14 cellular contexts compared by ENCODE assay signal in the genomic region with DNA sequence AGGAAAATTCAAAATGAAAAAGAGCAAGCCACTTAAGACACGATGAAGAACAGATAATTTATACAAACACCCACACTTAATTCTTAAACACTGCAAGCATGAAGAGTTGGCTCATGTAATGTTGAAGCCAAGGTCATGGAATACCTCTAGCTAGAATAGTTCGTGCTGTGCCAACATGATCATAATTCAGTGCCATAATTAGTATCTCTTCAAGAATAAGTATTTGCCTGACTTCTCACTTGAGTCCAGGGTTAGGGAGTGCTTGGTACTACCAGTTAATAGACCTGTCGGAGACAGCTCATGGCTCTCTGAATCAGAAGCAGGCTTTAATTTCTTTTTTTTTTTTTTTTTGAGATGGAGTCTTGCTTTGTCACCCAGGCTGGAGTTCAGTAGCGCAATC.
DNase-seq lines count a peak whose midpoint lies in the region; ATAC-seq and TF ChIP-seq lines count a peak whose summit lies in the region.
"Had no signal": no experiment of that assay in that cellular context is flagged by ENCODE, and none has a peak within 500 bp of the region (broad histone marks: within the 10 kb centered on the region; RNA-seq: fewer than 3 reads in every experiment).

No MANE protein-coding gene starts in this region.

- ATAC-seq in Right ventricle myocardium superior (ENCODE audit: poor library complexity), result peak; percentile 60
- ATAC-seq in right cardiac atrium, result no peak
- ATAC-seq in WTC11, result no peak
- ATAC-seq: CD8-positive, alpha-beta T cell had no signal

- no peak overlapping the region for H3K4me3 Mint-ChIP-seq in WTC11
- H3K4me3 Mint-ChIP-seq: B cell; CD8-positive, alpha-beta T cell had no signal

- H3K36me3 Mint-ChIP-seq in WTC11, result no peaks in the 10 kb centered on the region
- H3K36me3 Mint-ChIP-seq: CD8-positive, alpha-beta T cell had no signal

- no peaks in the 10 kb centered on the region for H3K36me3 ChIP-seq in ascending aorta
- H3K36me3 ChIP-seq: BLaER1 treated with 17β-estradiol and CSF1 and Interleukin-3, amounts not matched to agents 10 nM and 100 nM; HAP-1 had no signal

- TF ChIP-seq CTCF in WTC11 (IDR thresholded peaks at IDR 0.05), result no peak
- no peak for TF ChIP-seq CTCF in ascending aorta (IDR thresholded peaks at IDR 0.05)

- H3K27me3 ChIP-seq in right cardiac atrium (ENCODE audit: control insufficient read depth, insufficient read depth) (peaks cover 2% of the 10 kb centered on the region), ascending aorta (no peaks in the 10 kb centered on the region)
- H3K27me3 ChIP-seq: BLaER1 treated with 17β-estradiol and CSF1 and Interleukin-3, amounts not matched to agents 10 nM and 100 nM had no signal

- POLR2A ChIA-PET in WTC11 (lab: Charles Lee), result interaction anchor here (0.7 kb wide), 1 partner anchor 1181 kb away, joined by 4 read pairs; no protein-coding TSS in a partner anchor

- H3K27ac Mint-ChIP-seq in WTC11, result no peak overlapping the region
- H3K27ac Mint-ChIP-seq: B cell; CD8-positive, alpha-beta T cell had no signal

- H3K27me3 Mint-ChIP-seq in WTC11 (ENCODE audit: low read depth), result peaks cover 4% of the 10 kb centered on the region; the same call in 1 of the 2 replicates

- H3K4me1 Mint-ChIP-seq in WTC11, result peaks cover 12% of the 10 kb centered on the region
- H3K4me1 Mint-ChIP-seq: B cell had no signal

- H3K4me3 ChIP-seq in right cardiac atrium (ENCODE audit: low read length) (no peak overlapping the region), ascending aorta (no peak overlapping the region)
- H3K4me3 ChIP-seq: BLaER1 treated with 17β-estradiol and CSF1 and Interleukin-3, amounts not matched to agents 10 nM and 100 nM; GM23248; HAP-1 had no signal

- H3K27ac ChIP-seq in right cardiac atrium (ENCODE audit: low read length) (no peak overlapping the region), ascending aorta (no peak overlapping the region)
- H3K27ac ChIP-seq: BLaER1 treated with 17β-estradiol and CSF1 and Interleukin-3, amounts not matched to agents 10 nM and 100 nM; GM23248 had no signal

- H3K9me3 ChIP-seq in right cardiac atrium (ENCODE audit: control insufficient read depth, low read length) (no peaks in the 10 kb centered on the region), ascending aorta (no peaks in the 10 kb centered on the region)
- H3K9me3 ChIP-seq: BLaER1 treated with 17β-estradiol and CSF1 and Interleukin-3, amounts not matched to agents 10 nM and 100 nM; HAP-1 had no signal

- intact Hi-C loops in Right ventricle myocardium superior (cut with DNase I) (no loop called here), right cardiac atrium (cut with DNase I) (no loop called here), ascending aorta (cut with DNase I) (no loop called here)

- no peaks in the 10 kb centered on the region for H3K9me3 Mint-ChIP-seq in WTC11
- H3K9me3 Mint-ChIP-seq: CD8-positive, alpha-beta T cell had no signal

- H3K4me1 ChIP-seq in right cardiac atrium (ENCODE audit: control insufficient read depth, insufficient read depth, low read length), result no peaks in the 10 kb centered on the region
- H3K4me1 ChIP-seq in ascending aorta, result no peaks in the 10 kb centered on the region
- H3K4me1 ChIP-seq: BLaER1 treated with 17β-estradiol and CSF1 and Interleukin-3, amounts not matched to agents 10 nM and 100 nM; HAP-1 had no signal

- CTCF ChIA-PET in WTC11 (lab: Charles Lee), result interaction anchor here (0.7 kb wide), 1 partner anchor 13 kb away, joined by 3 read pairs; no protein-coding TSS in a partner anchor

- 63% methylated on average over 4 of the region's 4 CpGs for WGBS in right cardiac atrium

- DNase-seq in Right ventricle myocardium superior (no peak), right cardiac atrium (no peak), DMS79 treated with DMSO at 0.1 percent for 48 hours (lab: John Stamatoyannopoulos, UW) (peak; percentile 46), NCI-H2227 treated with DMSO at 0.1 percent for 48 hours (lab: John Stamatoyannopoulos, UW) (peak; percentile 14), UCSD-AML1 (lab: John Stamatoyannopoulos, UW; ENCODE audit: unreplicated experiment) (no peak), WTC11 (ENCODE audit: low spot score) (no peak), ascending aorta (ENCODE audit: low spot score in 2 of 2) (no peak)
- DNase-seq: 8988T; Calu3; CD8-positive, alpha-beta T cell; GM23248 had no signal

TF ChIP-seq in WTC11, 78 proteins besides CTCF, POLR2A, EP300 and RAD21 (continues in another document):
- TF ChIP-seq, protein P1, sequence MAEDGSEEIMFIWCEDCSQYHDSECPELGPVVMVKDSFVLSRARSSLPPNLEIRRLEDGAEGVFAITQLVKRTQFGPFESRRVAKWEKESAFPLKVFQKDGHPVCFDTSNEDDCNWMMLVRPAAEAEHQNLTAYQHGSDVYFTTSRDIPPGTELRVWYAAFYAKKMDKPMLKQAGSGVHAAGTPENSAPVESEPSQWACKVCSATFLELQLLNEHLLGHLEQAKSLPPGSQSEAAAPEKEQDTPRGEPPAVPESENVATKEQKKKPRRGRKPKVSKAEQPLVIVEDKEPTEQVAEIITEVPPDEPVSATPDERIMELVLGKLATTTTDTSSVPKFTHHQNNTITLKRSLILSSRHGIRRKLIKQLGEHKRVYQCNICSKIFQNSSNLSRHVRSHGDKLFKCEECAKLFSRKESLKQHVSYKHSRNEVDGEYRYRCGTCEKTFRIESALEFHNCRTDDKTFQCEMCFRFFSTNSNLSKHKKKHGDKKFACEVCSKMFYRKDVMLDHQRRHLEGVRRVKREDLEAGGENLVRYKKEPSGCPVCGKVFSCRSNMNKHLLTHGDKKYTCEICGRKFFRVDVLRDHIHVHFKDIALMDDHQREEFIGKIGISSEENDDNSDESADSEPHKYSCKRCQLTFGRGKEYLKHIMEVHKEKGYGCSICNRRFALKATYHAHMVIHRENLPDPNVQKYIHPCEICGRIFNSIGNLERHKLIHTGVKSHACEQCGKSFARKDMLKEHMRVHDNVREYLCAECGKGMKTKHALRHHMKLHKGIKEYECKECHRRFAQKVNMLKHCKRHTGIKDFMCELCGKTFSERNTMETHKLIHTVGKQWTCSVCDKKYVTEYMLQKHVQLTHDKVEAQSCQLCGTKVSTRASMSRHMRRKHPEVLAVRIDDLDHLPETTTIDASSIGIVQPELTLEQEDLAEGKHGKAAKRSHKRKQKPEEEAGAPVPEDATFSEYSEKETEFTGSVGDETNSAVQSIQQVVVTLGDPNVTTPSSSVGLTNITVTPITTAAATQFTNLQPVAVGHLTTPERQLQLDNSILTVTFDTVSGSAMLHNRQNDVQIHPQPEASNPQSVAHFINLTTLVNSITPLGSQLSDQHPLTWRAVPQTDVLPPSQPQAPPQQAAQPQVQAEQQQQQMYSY (CRISPR knock-in tag; IDR thresholded peaks at IDR 0.05), result no peak
- TF ChIP-seq ZNF138 (CRISPR knock-in tag; conservative IDR thresholded peaks at IDR 0.05), result no peak
- TF ChIP-seq E2F1 (CRISPR knock-in tag; IDR thresholded peaks at IDR 0.05), result no peak
- TF ChIP-seq, protein P2, sequence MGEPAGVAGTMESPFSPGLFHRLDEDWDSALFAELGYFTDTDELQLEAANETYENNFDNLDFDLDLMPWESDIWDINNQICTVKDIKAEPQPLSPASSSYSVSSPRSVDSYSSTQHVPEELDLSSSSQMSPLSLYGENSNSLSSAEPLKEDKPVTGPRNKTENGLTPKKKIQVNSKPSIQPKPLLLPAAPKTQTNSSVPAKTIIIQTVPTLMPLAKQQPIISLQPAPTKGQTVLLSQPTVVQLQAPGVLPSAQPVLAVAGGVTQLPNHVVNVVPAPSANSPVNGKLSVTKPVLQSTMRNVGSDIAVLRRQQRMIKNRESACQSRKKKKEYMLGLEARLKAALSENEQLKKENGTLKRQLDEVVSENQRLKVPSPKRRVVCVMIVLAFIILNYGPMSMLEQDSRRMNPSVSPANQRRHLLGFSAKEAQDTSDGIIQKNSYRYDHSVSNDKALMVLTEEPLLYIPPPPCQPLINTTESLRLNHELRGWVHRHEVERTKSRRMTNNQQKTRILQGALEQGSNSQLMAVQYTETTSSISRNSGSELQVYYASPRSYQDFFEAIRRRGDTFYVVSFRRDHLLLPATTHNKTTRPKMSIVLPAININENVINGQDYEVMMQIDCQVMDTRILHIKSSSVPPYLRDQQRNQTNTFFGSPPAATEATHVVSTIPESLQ (CRISPR knock-in tag; IDR thresholded peaks at IDR 0.05), result no peak
- TF ChIP-seq, protein P3, sequence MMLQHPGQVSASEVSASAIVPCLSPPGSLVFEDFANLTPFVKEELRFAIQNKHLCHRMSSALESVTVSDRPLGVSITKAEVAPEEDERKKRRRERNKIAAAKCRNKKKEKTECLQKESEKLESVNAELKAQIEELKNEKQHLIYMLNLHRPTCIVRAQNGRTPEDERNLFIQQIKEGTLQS (CRISPR knock-in tag; conservative IDR thresholded peaks at IDR 0.05), result no peak
- TF ChIP-seq, protein P4, sequence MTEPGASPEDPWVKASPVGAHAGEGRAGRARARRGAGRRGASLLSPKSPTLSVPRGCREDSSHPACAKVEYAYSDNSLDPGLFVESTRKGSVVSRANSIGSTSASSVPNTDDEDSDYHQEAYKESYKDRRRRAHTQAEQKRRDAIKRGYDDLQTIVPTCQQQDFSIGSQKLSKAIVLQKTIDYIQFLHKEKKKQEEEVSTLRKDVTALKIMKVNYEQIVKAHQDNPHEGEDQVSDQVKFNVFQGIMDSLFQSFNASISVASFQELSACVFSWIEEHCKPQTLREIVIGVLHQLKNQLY (CRISPR knock-in tag; IDR thresholded peaks at IDR 0.05), result no peak
- no peak for TF ChIP-seq NR3C1 (CRISPR knock-in tag; conservative IDR thresholded peaks at IDR 0.05; ENCODE audit: low read depth)
- no peak for TF ChIP-seq IRF2 (CRISPR knock-in tag; IDR thresholded peaks at IDR 0.05; ENCODE audit: borderline replicate concordance, low read depth)
- TF ChIP-seq, protein P5, sequence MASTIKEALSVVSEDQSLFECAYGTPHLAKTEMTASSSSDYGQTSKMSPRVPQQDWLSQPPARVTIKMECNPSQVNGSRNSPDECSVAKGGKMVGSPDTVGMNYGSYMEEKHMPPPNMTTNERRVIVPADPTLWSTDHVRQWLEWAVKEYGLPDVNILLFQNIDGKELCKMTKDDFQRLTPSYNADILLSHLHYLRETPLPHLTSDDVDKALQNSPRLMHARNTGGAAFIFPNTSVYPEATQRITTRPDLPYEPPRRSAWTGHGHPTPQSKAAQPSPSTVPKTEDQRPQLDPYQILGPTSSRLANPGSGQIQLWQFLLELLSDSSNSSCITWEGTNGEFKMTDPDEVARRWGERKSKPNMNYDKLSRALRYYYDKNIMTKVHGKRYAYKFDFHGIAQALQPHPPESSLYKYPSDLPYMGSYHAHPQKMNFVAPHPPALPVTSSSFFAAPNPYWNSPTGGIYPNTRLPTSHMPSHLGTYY (CRISPR knock-in tag; IDR thresholded peaks at IDR 0.05), result no peak

Comparison
In these comparisons a context has a peak if more than half of its experiments do, and no peak if none do; other contexts are left out.
1. DNase-seq: peak in DMS79 treated with DMSO at 0.1 percent for 48 hours (single experiment) and NCI-H2227 treated with DMSO at 0.1 percent for 48 hours (single experiment); none in Right ventricle myocardium superior (single experiment), right cardiac atrium (0 of 3), UCSD-AML1 (single experiment), WTC11 (single experiment) and ascending aorta (0 of 2).